In the genomic region with DNA sequence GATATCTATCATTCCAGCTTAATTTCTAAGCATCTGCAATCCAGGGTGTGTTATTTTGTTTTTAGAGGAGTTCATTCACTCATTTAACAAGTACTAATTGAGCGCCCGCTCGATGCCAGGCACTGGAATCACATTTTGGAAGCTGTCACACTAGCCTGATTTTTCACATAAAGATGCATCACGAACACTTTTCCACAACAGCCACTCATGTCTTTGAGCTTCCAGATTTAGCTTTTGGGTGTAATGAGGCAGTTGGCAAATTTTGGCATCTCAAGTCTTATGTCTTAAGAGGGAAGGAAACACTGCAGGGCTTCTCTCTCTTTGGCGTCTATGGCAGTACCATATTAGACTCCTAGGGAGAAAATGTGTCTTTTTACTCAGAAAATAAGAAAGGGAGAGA, we compare ENCODE assay signal across 33 cellular contexts. TPM values are rescaled to one million over a fixed set of nuclear protein-coding genes. Genes with fewer than 3 reads are reported as not detected.
"Had no signal": no experiment of that assay in that cellular context is flagged by ENCODE, and none has a peak within 500 bp of the region (broad histone marks: within the 10 kb centered on the region; RNA-seq: fewer than 3 reads in every experiment).

No MANE protein-coding gene starts in this region.

- DNase-seq: activated B cell treated with CpG ODN at 0.5 μM for 24 hours; activated CD4-positive, alpha-beta memory T cell treated with anti-CD3 and anti-CD28 coated beads for 36 hours; activated CD4-positive, alpha-beta T cell treated with anti-CD3 and anti-CD28 coated beads for 4 hours; activated CD4-positive, alpha-beta T cell treated with anti-CD3 and anti-CD28 coated beads, Interleukin-2, amount 10 ng/mL, durations not matched to agents 24 days and 14 days; activated CD4-positive, alpha-beta T cell treated with anti-CD3 and anti-CD28 coated beads, Interleukin-2, amount 50 U/mL, for 1 hour; activated CD4-positive, alpha-beta T cell treated with anti-CD3 and anti-CD28 coated beads, Interleukin-2, amount 50 U/mL, for 4 hours; activated CD4-positive, CD25-positive, alpha-beta regulatory T cell treated with anti-CD3 and anti-CD28 coated beads, Interleukin-2, amount 50 U/mL, for 72 hours; activated CD8-positive, alpha-beta memory T cell treated with anti-CD3 and anti-CD28 coated beads, Interleukin-2, amount 50 U/mL, for 4 hours; activated CD8-positive, alpha-beta T cell treated with anti-CD3 and anti-CD28 coated beads for 36 hours; activated gamma-delta T cell treated with Interleukin-2 at 50 U/mL for 16 hours; activated naive CD4-positive, alpha-beta T cell; activated naive CD4-positive, alpha-beta T cell treated with anti-CD3 and anti-CD28 coated beads for 36 hours; activated naive CD4-positive, alpha-beta T cell treated with anti-CD3 and anti-CD28 coated beads, Interleukin-2, amount 50 U/mL, for 16 hours; activated naive CD8-positive, alpha-beta T cell treated with anti-CD3 and anti-CD28 coated beads for 36 hours; activated T-cell treated with anti-CD3 and anti-CD28 coated beads for 4 hours; activated T-cell treated with anti-CD3 and anti-CD28 coated beads, Interleukin-2, amount 50 U/mL, for 1 hour; activated T-cell treated with anti-CD3 and anti-CD28 coated beads, Interleukin-2, amount 50 U/mL, for 4 hours; activated T-cell treated with anti-CD3 and anti-CD28 coated beads, Interleukin-2, amount 50 U/mL, for 72 hours; adrenal gland; amniotic stem cell; aorta; body of pancreas; brain microvascular endothelial cell; central memory CD4-positive, alpha-beta T cell; T-helper 1 cell; T-helper 2 cell; T-helper 9 cell had no signal

- ATAC-seq: activated CD8-positive, alpha-beta T cell treated with anti-CD3 and anti-CD28 coated beads for 36 hours; activated naive CD4-positive, alpha-beta T cell treated with anti-CD3 and anti-CD28 coated beads, Interleukin-2, amount 50 U/mL, for 72 hours; activated T-cell treated with anti-CD3 and anti-CD28 coated beads, Interleukin-2, amount 50 U/mL, for 4 hours; activated T-cell treated with anti-CD3 and anti-CD28 coated beads, Interleukin-2, amount 50 U/mL, for 72 hours; activated T-helper 17 cell treated with anti-CD3 and anti-CD28 coated beads, Interleukin-2, amount 50 U/mL, for 72 hours; body of pancreas had no signal

- H3K27ac Mint-ChIP-seq: activated B cell treated with CpG ODN at 0.5 μM for 24 hours; activated CD4-positive, alpha-beta memory T cell treated with anti-CD3 and anti-CD28 coated beads for 36 hours; activated CD4-positive, alpha-beta T cell treated with anti-CD3 and anti-CD28 coated beads, Interleukin-2, amount 10 ng/mL, durations not matched to agents 24 days and 14 days; activated CD8-positive, alpha-beta T cell treated with anti-CD3 and anti-CD28 coated beads for 36 hours; activated naive CD4-positive, alpha-beta T cell treated with anti-CD3 and anti-CD28 coated beads for 36 hours; activated naive CD4-positive, alpha-beta T cell treated with anti-CD3 and anti-CD28 coated beads, Interleukin-2, amount 50 U/mL, for 72 hours; activated naive CD8-positive, alpha-beta T cell treated with anti-CD3 and anti-CD28 coated beads for 36 hours; activated T-cell treated with anti-CD3 and anti-CD28 coated beads, Interleukin-2, amount 50 U/mL, for 72 hours; activated T-helper 1 cell treated with anti-CD3 and anti-CD28 coated beads, Interleukin-12 subunit alpha, Interleukin-12 subunit beta, Interleukin-2, Interleukin-4 antibody, amounts not matched to agents 30 ng/mL and 10 ng/mL and 1 ng/mL, durations not matched to agents 14 hours and 24 hours and 36 hours; activated T-helper 17 cell treated with anti-CD3 and anti-CD28 coated beads, Interleukin-2, amount 50 U/mL, for 72 hours; T-helper 1 cell treated with Interleukin-12 subunit alpha and Interleukin-12 subunit beta and Interleukin-4 antibody, amounts not matched to agents 30 μg/mL and 1 μg/mL, for 36 hours; T-helper 2 cell treated with Interferon-gamma antibody and Interleukin-4, amounts not matched to agents 5 μg/mL and 100 μg/mL, for 36 hours had no signal

- H3K9me3 Mint-ChIP-seq: activated B cell treated with CpG ODN at 0.5 μM for 24 hours; activated CD4-positive, alpha-beta memory T cell treated with anti-CD3 and anti-CD28 coated beads for 36 hours; activated CD4-positive, alpha-beta T cell treated with anti-CD3 and anti-CD28 coated beads, Interleukin-2, amount 10 ng/mL, durations not matched to agents 24 days and 14 days; activated CD8-positive, alpha-beta T cell treated with anti-CD3 and anti-CD28 coated beads for 36 hours; activated naive CD4-positive, alpha-beta T cell treated with anti-CD3 and anti-CD28 coated beads for 36 hours; activated naive CD4-positive, alpha-beta T cell treated with anti-CD3 and anti-CD28 coated beads, Interleukin-2, amount 50 U/mL, for 72 hours; activated naive CD8-positive, alpha-beta T cell treated with anti-CD3 and anti-CD28 coated beads for 36 hours; activated T-cell treated with anti-CD3 and anti-CD28 coated beads, Interleukin-2, amount 50 U/mL, for 4 hours; activated T-cell treated with anti-CD3 and anti-CD28 coated beads, Interleukin-2, amount 50 U/mL, for 72 hours; activated T-helper 1 cell treated with anti-CD3 and anti-CD28 coated beads, Interleukin-12 subunit alpha, Interleukin-12 subunit beta, Interleukin-2, Interleukin-4 antibody, amounts not matched to agents 30 ng/mL and 10 ng/mL and 1 ng/mL, durations not matched to agents 14 hours and 24 hours and 36 hours; activated T-helper 17 cell treated with anti-CD3 and anti-CD28 coated beads, Interleukin-2, amount 50 U/mL, for 72 hours; T-helper 1 cell treated with Interleukin-12 subunit alpha and Interleukin-12 subunit beta and Interleukin-4 antibody, amounts not matched to agents 30 μg/mL and 1 μg/mL, for 36 hours; T-helper 2 cell treated with Interferon-gamma antibody and Interleukin-4, amounts not matched to agents 5 μg/mL and 100 μg/mL, for 36 hours had no signal

- H3K4me3 Mint-ChIP-seq: activated B cell treated with CpG ODN at 0.5 μM for 24 hours; activated CD4-positive, alpha-beta memory T cell treated with anti-CD3 and anti-CD28 coated beads for 36 hours; activated CD4-positive, alpha-beta T cell treated with anti-CD3 and anti-CD28 coated beads, Interleukin-2, amount 10 ng/mL, durations not matched to agents 24 days and 14 days; activated CD8-positive, alpha-beta T cell treated with anti-CD3 and anti-CD28 coated beads for 36 hours; activated naive CD4-positive, alpha-beta T cell treated with anti-CD3 and anti-CD28 coated beads for 36 hours; activated naive CD8-positive, alpha-beta T cell treated with anti-CD3 and anti-CD28 coated beads for 36 hours; activated T-cell treated with anti-CD3 and anti-CD28 coated beads, Interleukin-2, amount 50 U/mL, for 4 hours; activated T-cell treated with anti-CD3 and anti-CD28 coated beads, Interleukin-2, amount 50 U/mL, for 72 hours; activated T-helper 1 cell treated with anti-CD3 and anti-CD28 coated beads, Interleukin-12 subunit alpha, Interleukin-12 subunit beta, Interleukin-2, Interleukin-4 antibody, amounts not matched to agents 30 ng/mL and 10 ng/mL and 1 ng/mL, durations not matched to agents 14 hours and 24 hours and 36 hours; activated T-helper 17 cell treated with anti-CD3 and anti-CD28 coated beads, Interleukin-2, amount 50 U/mL, for 72 hours; T-helper 1 cell treated with Interleukin-12 subunit alpha and Interleukin-12 subunit beta and Interleukin-4 antibody, amounts not matched to agents 30 μg/mL and 1 μg/mL, for 36 hours; T-helper 2 cell treated with Interferon-gamma antibody and Interleukin-4, amounts not matched to agents 5 μg/mL and 100 μg/mL, for 36 hours had no signal

- H3K36me3 Mint-ChIP-seq: activated CD4-positive, alpha-beta memory T cell treated with anti-CD3 and anti-CD28 coated beads for 36 hours; activated naive CD4-positive, alpha-beta T cell treated with anti-CD3 and anti-CD28 coated beads, Interleukin-2, amount 50 U/mL, for 72 hours; activated naive CD8-positive, alpha-beta T cell treated with anti-CD3 and anti-CD28 coated beads for 36 hours had no signal

- H3K27me3 Mint-ChIP-seq: activated CD4-positive, alpha-beta T cell treated with anti-CD3 and anti-CD28 coated beads, Interleukin-2, amount 10 ng/mL, durations not matched to agents 24 days and 14 days had no signal

- H3K4me1 Mint-ChIP-seq: activated B cell treated with CpG ODN at 0.5 μM for 24 hours; activated CD4-positive, alpha-beta T cell treated with anti-CD3 and anti-CD28 coated beads, Interleukin-2, amount 10 ng/mL, durations not matched to agents 24 days and 14 days; activated naive CD8-positive, alpha-beta T cell treated with anti-CD3 and anti-CD28 coated beads for 36 hours; activated T-helper 17 cell treated with anti-CD3 and anti-CD28 coated beads, Interleukin-2, amount 50 U/mL, for 72 hours had no signal

RNA-seq across cellular contexts. Expression of gene NRXN3, which starts 14.0 kb away (rescaled TPM):
- total RNA-seq: activated B cell treated with CpG ODN at 0.5 μM for 24 hours; activated CD4-positive, alpha-beta memory T cell treated with anti-CD3 and anti-CD28 coated beads for 36 hours; activated CD4-positive, alpha-beta T cell treated with anti-CD3 and anti-CD28 coated beads, Interleukin-2, amount 10 ng/mL, durations not matched to agents 24 days and 14 days; activated CD8-positive, alpha-beta memory T cell treated with anti-CD3 and anti-CD28 coated beads for 36 hours; activated CD8-positive, alpha-beta T cell treated with anti-CD3 and anti-CD28 coated beads for 36 hours; activated naive CD4-positive, alpha-beta T cell treated with anti-CD3 and anti-CD28 coated beads for 36 hours; activated naive CD4-positive, alpha-beta T cell treated with anti-CD3 and anti-CD28 coated beads, Interleukin-2, amount 50 U/mL, for 72 hours; activated naive CD8-positive, alpha-beta T cell treated with anti-CD3 and anti-CD28 coated beads for 36 hours; activated T-cell treated with anti-CD3 and anti-CD28 coated beads, Interleukin-2, amount 50 U/mL, for 4 hours; activated T-cell treated with anti-CD3 and anti-CD28 coated beads, Interleukin-2, amount 50 U/mL, for 72 hours; activated T-helper 1 cell treated with anti-CD3 and anti-CD28 coated beads, Interleukin-12 subunit alpha, Interleukin-12 subunit beta, Interleukin-2, Interleukin-4 antibody, amounts not matched to agents 30 ng/mL and 10 ng/mL and 1 ng/mL, durations not matched to agents 14 hours and 24 hours and 36 hours; activated T-helper 17 cell treated with anti-CD3 and anti-CD28 coated beads, Interleukin-2, amount 50 U/mL, for 72 hours had no signal
